In genomic region chr6:30782425-30783014, GRCh38 we compare ENCODE assay signal across 8 cellular contexts. TPM values are rescaled to one million over a fixed set of nuclear protein-coding genes. Genes with fewer than 3 reads are reported as not detected.
DNase-seq lines count a peak whose midpoint lies in the region; ATAC-seq and TF ChIP-seq lines count a peak whose summit lies in the region.

No MANE protein-coding gene starts in this region.

- H3K9me3 ChIP-seq in A673 (ENCODE audit: low read depth, low read length, poor library complexity, severe bottlenecking) = no peaks in the 10 kb centered on the region
- H3K9me3 ChIP-seq in naive thymus-derived CD4-positive, alpha-beta T cell (ENCODE audit: control insufficient read depth in 2 of 3, low read length in 3 of 3) = no peaks in the 10 kb centered on the region

- H3K4me3 ChIP-seq in A673 (ENCODE audit: low read depth, low read length, poor library complexity, severe bottlenecking) = no peak overlapping the region
- no peak overlapping the region for H3K4me3 ChIP-seq in cardiac fibroblast (replicated peaks in 1 of 2; ENCODE audit: low read depth in 2 of 2, low read length in 2 of 2)
- no peak overlapping the region for H3K4me3 ChIP-seq in naive thymus-derived CD4-positive, alpha-beta T cell (ENCODE audit: low read length)

- peak; percentile 83 for TF ChIP-seq EP300 in Ishikawa (IDR thresholded peaks at IDR 0.05; ENCODE audit: borderline replicate concordance)

- peak overlapping the region in 5 of 9 donors; percentile 39 to 80 (median 62) for H3K27ac Mint-ChIP-seq in naive thymus-derived CD4-positive, alpha-beta T cell

- H3K4me1 Mint-ChIP-seq in naive thymus-derived CD4-positive, alpha-beta T cell = peaks cover 31 to 69% (median 65%) of the 10 kb centered on the region in 7 donors

- no peak for ATAC-seq in naive thymus-derived CD4-positive, alpha-beta T cell

- peak overlapping the region in 7 of 10 donors; percentile 28 to 79 (median 52) for H3K4me3 Mint-ChIP-seq in naive thymus-derived CD4-positive, alpha-beta T cell

- H3K36me3 Mint-ChIP-seq in naive thymus-derived CD4-positive, alpha-beta T cell = peaks cover 0 to 5% (median 0%) of the 10 kb centered on the region in 5 donors

- POLR2A ChIA-PET in A673 (lab: Charles Lee; ENCODE audit: low non-redundant PET) = interaction anchor here (0.6 to 0.8 kb wide), 2 partner anchors 22 to 165 kb away, joined by 3 to 4 read pairs; partner anchors contain the start of gene PPP1R10
- POLR2A ChIA-PET in naive thymus-derived CD4-positive, alpha-beta T cell (lab: Charles Lee) = interaction anchor here (0.8 to 2.1 kb wide), 7 partner anchors 9 to 38 kb away, joined by 3 to 15 read pairs (median 4); partner anchors contain the start of gene IER3

- H3K27me3 ChIP-seq in A673 (replicated peaks; ENCODE audit: insufficient read depth, low read depth, low read length, poor library complexity) = no peaks in the 10 kb centered on the region
- H3K27me3 ChIP-seq in naive thymus-derived CD4-positive, alpha-beta T cell (ENCODE audit: control insufficient read depth in 2 of 2, insufficient read depth in 2 of 2, low read length in 2 of 2) = no peaks in the 10 kb centered on the region

- no peaks in the 10 kb centered on the region for H3K36me3 ChIP-seq in A673 (ENCODE audit: insufficient read depth, low read length, poor library complexity, severe bottlenecking)
- H3K36me3 ChIP-seq in naive thymus-derived CD4-positive, alpha-beta T cell (ENCODE audit: control insufficient read depth in 2 of 3, insufficient read depth in 3 of 3, low read length in 3 of 3) = no peaks in the 10 kb centered on the region

- intact Hi-C loops in A673 (cut with micrococcal nuclease; ENCODE audit: unreplicated experiment) = no loop called here
- intact Hi-C loops in naive thymus-derived CD4-positive, alpha-beta T cell (cut with micrococcal nuclease) = loop anchor here in 1 of 2 donors (2.0 kb wide), 1 partner anchor 14 kb away; no protein-coding TSS in a partner anchor

- no peak for TF ChIP-seq RAD21 in Ishikawa (IDR thresholded peaks at IDR 0.05; ENCODE audit: low read depth)

- BruUV-seq in A673 (replicated peaks; lab: Mats Ljungman, UMichigan) = TSS peak; percentile 93

- H3K4me1 ChIP-seq in A673 (ENCODE audit: insufficient read depth, low read length, poor library complexity, severe bottlenecking) = peaks cover 44% of the 10 kb centered on the region
- peaks cover 0 to 24% of the 10 kb centered on the region in 2 donors for H3K4me1 ChIP-seq in naive thymus-derived CD4-positive, alpha-beta T cell (ENCODE audit: control insufficient read depth in 2 of 2, insufficient read depth in 2 of 2, low read length in 2 of 2)

- peaks cover 0 to 4% (median 0%) of the 10 kb centered on the region in 5 donors for H3K27me3 Mint-ChIP-seq in naive thymus-derived CD4-positive, alpha-beta T cell

- DNase-seq in A673 (ENCODE audit: low spot score) (no peak), cardiac fibroblast (ENCODE audit: low read depth in 2 of 2) (peak; percentile 46 to 75), GM20000 (ENCODE audit: low spot score) (no peak), GM19238 (ENCODE audit: insufficient read length, low spot score) (no peak)
- DNase-seq in naive thymus-derived CD4-positive, alpha-beta T cell = no peak
- DNase-seq in activated CD8-positive, alpha-beta memory T cell treated with anti-CD3 and anti-CD28 coated beads, Interleukin-2, amount 50 U/mL, for 48 hours = no peak
- no peak for DNase-seq in stimulated activated CD4-positive, alpha-beta T cell treated with anti-CD3 and anti-CD28 coated beads, Interleukin-2, amount 100 ng/mL, for 24 hours

- CTCF ChIA-PET in A673 (lab: Charles Lee) = interaction anchor here (0.5 to 1.3 kb wide), 2 partner anchors 54 to 241 kb away, joined by 3 to 4 read pairs; no protein-coding TSS in a partner anchor
- CTCF ChIA-PET in naive thymus-derived CD4-positive, alpha-beta T cell (lab: Charles Lee) = interaction anchor here (1.7 kb wide), 1 partner anchor 40 kb away, joined by 3 read pairs; no protein-coding TSS in a partner anchor

- no peaks in the 10 kb centered on the region for H3K9me3 Mint-ChIP-seq in naive thymus-derived CD4-positive, alpha-beta T cell

- peak overlapping the region; percentile 89 for H3K27ac ChIP-seq in A673 (ENCODE audit: low read depth, low read length, poor library complexity, severe bottlenecking)
- H3K27ac ChIP-seq in naive thymus-derived CD4-positive, alpha-beta T cell (ENCODE audit: low read depth, low read length) = no peak overlapping the region

- TF ChIP-seq CTCF in A673 (conservative IDR thresholded peaks at IDR 0.05; ENCODE audit: low read depth, low read length) (no peak), cardiac fibroblast (IDR thresholded peaks at IDR 0.05; ENCODE audit: low read depth, low read length) (no peak), GM20000 (IDR thresholded peaks at IDR 0.05; ENCODE audit: extremely low read depth, missing control alignments) (no peak)

TF ChIP-seq in Ishikawa, 13 proteins besides CTCF, POLR2A, EP300 and RAD21:
- TF ChIP-seq TCF12 (IDR thresholded peaks at IDR 0.05; ENCODE audit: low read depth) = peak; percentile 41; the same call in 1 of the 2 replicates
- no peak for TF ChIP-seq CREB1 (IDR thresholded peaks at IDR 0.05; ENCODE audit: low read depth)
- TF ChIP-seq TAF1 (IDR thresholded peaks at IDR 0.05; ENCODE audit: low read depth) = no peak
- peak; percentile 55; the same call in 1 of the 2 replicates for TF ChIP-seq FOXM1 (IDR thresholded peaks at IDR 0.05; ENCODE audit: borderline replicate concordance, low read depth)
- TF ChIP-seq NFIC (IDR thresholded peaks at IDR 0.05) = peak; percentile 64; the same call in 1 of the 2 replicates
- TF ChIP-seq TEAD4 (IDR thresholded peaks at IDR 0.05) = no peak; the same call in 1 of the 2 replicates
- no peak for TF ChIP-seq EGR1 (IDR thresholded peaks at IDR 0.05)
- no peak for TF ChIP-seq USF1 (IDR thresholded peaks at IDR 0.05)
- peak; percentile 95 for TF ChIP-seq CEBPB (IDR thresholded peaks at IDR 0.05)

RNA-seq across cellular contexts. Expression of gene IER3, which starts 38.2 kb away (rescaled TPM):
- total RNA-seq in A673 (2021) = 33.5 and 34.6 TPM in 2 replicates
- total RNA-seq in naive thymus-derived CD4-positive, alpha-beta T cell = 10 to 100 TPM; 10.8 to 69.9 (median 26.7) TPM
- polyA plus RNA-seq in naive thymus-derived CD4-positive, alpha-beta T cell = 1 to 10 TPM; 2.2 to 2.8 TPM

RNA-seq across cellular contexts. Expression of gene FLOT1, which starts 40.0 kb away (rescaled TPM):
- total RNA-seq in A673 (2021) = 116 and 120 TPM in 2 replicates
- total RNA-seq in naive thymus-derived CD4-positive, alpha-beta T cell = 100 to 1,000 TPM in 1 of 5 experiments, 10 to 100 TPM in 4; 59.4 to 204 (median 81.3) TPM
- 100 to 1,000 TPM; 107 to 132 TPM for polyA plus RNA-seq in naive thymus-derived CD4-positive, alpha-beta T cell

Comparison
In these comparisons a context has a peak if more than half of its experiments do, and no peak if none do; other contexts are left out.
1. DNase-seq: peak in cardiac fibroblast (2 of 2); none in A673 (single experiment), naive thymus-derived CD4-positive, alpha-beta T cell (0 of 9), activated CD8-positive, alpha-beta memory T cell treated with anti-CD3 and anti-CD28 coated beads, Interleukin-2, amount 50 U/mL, for 48 hours (single experiment), GM20000 (single experiment), stimulated activated CD4-positive, alpha-beta T cell treated with anti-CD3 and anti-CD28 coated beads, Interleukin-2, amount 100 ng/mL, for 24 hours (0 of 2) and GM19238 (single experiment).